Comparison of ENCODE assay signal across 8 cellular contexts in the genomic region with DNA sequence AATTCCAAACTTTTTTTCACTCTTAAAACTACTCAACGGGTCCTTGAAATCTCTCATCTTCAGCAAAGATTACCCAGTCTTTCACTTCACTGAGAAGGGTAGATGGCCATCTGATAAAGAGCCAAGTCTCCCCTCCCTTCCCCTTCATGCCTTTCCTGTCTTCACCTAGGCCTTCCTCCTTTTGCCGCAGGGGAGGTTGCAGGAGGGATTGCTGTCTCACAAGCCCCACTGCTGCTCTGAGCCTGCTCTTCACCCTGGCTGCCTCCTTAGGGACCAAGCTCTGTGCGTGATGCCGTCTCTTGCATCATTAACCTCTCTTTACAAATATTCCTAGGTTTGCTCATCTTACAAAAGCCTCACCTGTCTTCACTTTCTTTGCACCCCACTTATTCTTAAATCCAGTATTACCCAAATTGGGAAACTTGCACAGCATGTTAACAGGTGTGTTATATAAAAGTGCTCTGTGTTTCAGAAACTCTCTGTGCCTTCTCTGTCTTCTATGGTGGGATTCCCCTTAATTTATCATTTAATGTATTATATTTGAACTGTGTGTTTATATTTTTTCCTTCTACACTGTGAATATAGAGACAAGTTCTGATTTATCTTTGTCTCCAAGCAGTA. TPM values are rescaled to one million over a fixed set of nuclear protein-coding genes. Genes with fewer than 3 reads are reported as not detected.
DNase-seq lines count a peak whose midpoint lies in the region; ATAC-seq and TF ChIP-seq lines count a peak whose summit lies in the region.

No MANE protein-coding gene starts in this region.

- H3K27me3 Mint-ChIP-seq in activated T-cell treated with anti-CD3 and anti-CD28 coated beads, Interleukin-2, amount 50 U/mL, for 4 hours (ENCODE audit: low read depth): no peaks in the 10 kb centered on the region
- H3K27me3 Mint-ChIP-seq in stimulated activated naive CD8-positive, alpha-beta T cell treated with anti-CD3 and anti-CD28 coated beads, Interleukin-15, amount 100 ng/mL, for 72 hours: no peaks in the 10 kb centered on the region

- peak overlapping the region; percentile 40 for H3K27ac ChIP-seq in epithelial cell of prostate

- peaks cover 21% of the 10 kb centered on the region for H3K36me3 Mint-ChIP-seq in activated T-cell treated with anti-CD3 and anti-CD28 coated beads, Interleukin-2, amount 50 U/mL, for 4 hours (ENCODE audit: insufficient read depth)

- POLR2A ChIA-PET in HEK293T (lab: Yijun Ruan, JAX): no interaction called here

- H3K4me1 Mint-ChIP-seq in activated T-cell treated with anti-CD3 and anti-CD28 coated beads, Interleukin-2, amount 50 U/mL, for 4 hours (ENCODE audit: low read depth): peaks cover 61% of the 10 kb centered on the region
- H3K4me1 Mint-ChIP-seq in stimulated activated naive CD8-positive, alpha-beta T cell treated with anti-CD3 and anti-CD28 coated beads, Interleukin-15, amount 100 ng/mL, for 72 hours: peaks cover 58% of the 10 kb centered on the region

- H3K9me3 Mint-ChIP-seq in activated T-cell treated with anti-CD3 and anti-CD28 coated beads, Interleukin-2, amount 50 U/mL, for 4 hours: no peaks in the 10 kb centered on the region
- H3K9me3 Mint-ChIP-seq in stimulated activated naive CD8-positive, alpha-beta T cell treated with anti-CD3 and anti-CD28 coated beads, Interleukin-15, amount 100 ng/mL, for 72 hours: no peaks in the 10 kb centered on the region

- DNase-seq in activated T-cell treated with anti-CD3 and anti-CD28 coated beads, Interleukin-2, amount 50 U/mL, for 4 hours: no peak
- DNase-seq in activated T-cell treated with anti-CD3 and anti-CD28 coated beads for 4 hours: no peak
- DNase-seq in SK-MEL-5 (ENCODE audit: low read depth, low spot score): peak; percentile 26
- DNase-seq in epithelial cell of prostate (ENCODE audit: low read depth, low spot score): no peak
- no peak for DNase-seq in stimulated activated naive CD8-positive, alpha-beta T cell treated with anti-CD3 and anti-CD28 coated beads, Interleukin-15, amount 100 ng/mL, for 72 hours
- no peak for DNase-seq in HEK293T (ENCODE audit: extremely low spot score)
- no peak for DNase-seq in hypothalamus (lab: John Stamatoyannopoulos, UW)
- DNase-seq in left lobe of liver (ENCODE audit: low spot score): no peak

- H3K27ac Mint-ChIP-seq in stimulated activated naive CD8-positive, alpha-beta T cell treated with anti-CD3 and anti-CD28 coated beads, Interleukin-15, amount 100 ng/mL, for 72 hours: peak overlapping the region; percentile 36 to 95

- CTCF ChIA-PET in HEK293T (lab: Yijun Ruan, JAX): no interaction called here

- in situ Hi-C loops in SK-MEL-5 (cut with HindIII; ENCODE audit: low pct_unique_long_range_greater_than_20kb, low sequenced_read_pairs): no loop called here

- ATAC-seq in activated T-cell treated with anti-CD3 and anti-CD28 coated beads, Interleukin-2, amount 50 U/mL, for 4 hours: no peak
- ATAC-seq in stimulated activated naive CD8-positive, alpha-beta T cell treated with anti-CD3 and anti-CD28 coated beads, Interleukin-15, amount 100 ng/mL, for 72 hours: no peak
- ATAC-seq in left lobe of liver: no peak

- peak overlapping the region; percentile 75 for H3K4me3 Mint-ChIP-seq in activated T-cell treated with anti-CD3 and anti-CD28 coated beads, Interleukin-2, amount 50 U/mL, for 4 hours
- peak overlapping the region; percentile 80 to 90 for H3K4me3 Mint-ChIP-seq in stimulated activated naive CD8-positive, alpha-beta T cell treated with anti-CD3 and anti-CD28 coated beads, Interleukin-15, amount 100 ng/mL, for 72 hours

TF ChIP-seq in HEK293T, 16 proteins besides CTCF, POLR2A, EP300 and RAD21:
- TF ChIP-seq HDGF (IDR thresholded peaks at IDR 0.05; ENCODE audit: borderline replicate concordance) (no peak), L3MBTL2 (conservative IDR thresholded peaks at IDR 0.05) (no peak), ELF4 (IDR thresholded peaks at IDR 0.05) (no peak), NFRKB (IDR thresholded peaks at IDR 0.05) (no peak)

RNA-seq across cellular contexts. Expression of a gene that starts 3.8 kb away (rescaled TPM):
- 10 to 100 TPM; 36.6 to 66.5 (median 37.9) TPM for total RNA-seq in activated T-cell treated with anti-CD3 and anti-CD28 coated beads, Interleukin-2, amount 50 U/mL, for 4 hours
- 21.8 and 24.8 TPM in 2 replicates for total RNA-seq in SK-MEL-5 (2014; rRNA removed; shearing (Covaris generic))
- 11.4 and 16.6 TPM in 2 replicates for polyA plus RNA-seq in SK-MEL-5 (2015; cell fraction: cytosol; rRNA removed)
- polyA plus RNA-seq in SK-MEL-5 (2015; cell fraction: nucleus; rRNA removed): 16.8 and 22.5 TPM in 2 replicates
- 12.5 TPM for total RNA-seq in left lobe of liver
